ENCODE assay signal across 18 cellular contexts in genomic region chr1:1542766-1543705, GRCh38. TPM values are rescaled to one million over a fixed set of nuclear protein-coding genes. Genes with fewer than 3 reads are reported as not detected.
A peak's percentile ranks its signal among the peaks of the same experiment; 100 is the strongest.
DNase-seq lines count a peak whose midpoint lies in the region; ATAC-seq, FAIRE-seq and TF ChIP-seq lines count a peak whose summit lies in the region.
"Had no signal": no experiment of that assay in that cellular context is flagged by ENCODE, and none has a peak within 500 bp of the region (broad histone marks: within the 10 kb centered on the region; RNA-seq: fewer than 3 reads in every experiment).

No MANE protein-coding gene starts in this region.

- H3K4me1 Mint-ChIP-seq in CD8-positive, alpha-beta T cell (ENCODE audit: low read depth), result peaks cover 6% of the 10 kb centered on the region

- no peak for DNase-seq in CD8-positive, alpha-beta T cell
- DNase-seq in right lobe of liver (peak in 2 of 3 donors; percentile 52 to 70), PC-9 (no peak), H54 (ENCODE audit: insufficient read length, low spot score) (no peak)
- DNase-seq: activated CD4-positive, alpha-beta T cell treated with anti-CD3 and anti-CD28 coated beads for 4 hours; activated naive CD4-positive, alpha-beta T cell treated with anti-CD3 and anti-CD28 coated beads, Interleukin-2, amount 10 ng/mL, durations not matched to agents 7 days and 5 days; CD4-positive, alpha-beta memory T cell; foreskin keratinocyte; NCI-H2081; NCI-H510A treated with DMSO at 0.1 percent for 48 hours; testis had no signal

- POLR2A ChIA-PET in CD8-positive, alpha-beta T cell (lab: Charles Lee), result no interaction called here
- POLR2A ChIA-PET in PC-9 (lab: Charles Lee; ENCODE audit: unreplicated experiment), result no interaction called here

- no peaks in the 10 kb centered on the region for H3K9me2 ChIP-seq in PC-9 (ENCODE audit: insufficient read depth)

- no peak overlapping the region for H3K4me3 ChIP-seq in CD8-positive, alpha-beta T cell (ENCODE audit: low read depth, low read length)
- H3K4me3 ChIP-seq in right lobe of liver (no peak overlapping the region), PC-9 (no peak overlapping the region)
- H3K4me3 ChIP-seq: GM23248, SJSA1, smooth muscle cell, testis had no signal

- intact Hi-C loops in CD8-positive, alpha-beta T cell (cut with DNase I, micrococcal nuclease), result no loop called here
- intact Hi-C loops in right lobe of liver (cut with DNase I) (no loop called here), PC-9 (cut with micrococcal nuclease; ENCODE audit: unreplicated experiment) (no loop called here)

- FAIRE-seq in H54 (lab: Jason Lieb, UNC), result no peak
- FAIRE-seq: colon had no signal

- H3K9me3 ChIP-seq in CD8-positive, alpha-beta T cell (ENCODE audit: low read length), result no peaks in the 10 kb centered on the region
- no peaks in the 10 kb centered on the region for H3K9me3 ChIP-seq in right lobe of liver
- H3K9me3 ChIP-seq in PC-9 (ENCODE audit: insufficient read depth, low read depth), result no peaks in the 10 kb centered on the region
- H3K9me3 ChIP-seq: SJSA1, testis had no signal

- no peaks in the 10 kb centered on the region for H3K79me2 ChIP-seq in PC-9 (ENCODE audit: low read depth)

- ATAC-seq in CD8-positive, alpha-beta T cell, result no peak
- ATAC-seq in right lobe of liver (peak in 3 of 4 donors; percentile 24 to 58 (median 36)), HG03039 (IDR thresholded peaks at IDR 0.05; ENCODE audit: unreplicated experiment) (no peak)
- ATAC-seq: foreskin keratinocyte had no signal

- no TSS peak for BruUV-seq in PC-9 (replicated peaks; lab: Mats Ljungman, UMichigan)

- no peaks in the 10 kb centered on the region for H3K27me3 Mint-ChIP-seq in CD8-positive, alpha-beta T cell (ENCODE audit: low read depth)
- H3K27me3 Mint-ChIP-seq: CD4-positive, alpha-beta memory T cell had no signal

- H3K4me2 ChIP-seq in PC-9, result no peak overlapping the region
- H3K4me2 ChIP-seq: smooth muscle cell had no signal

- H2AFZ ChIP-seq in PC-9, result no peak overlapping the region
- H2AFZ ChIP-seq: GM23248, parathyroid adenoma had no signal

- no peak overlapping the region for H3K27ac Mint-ChIP-seq in CD8-positive, alpha-beta T cell
- H3K27ac Mint-ChIP-seq: activated naive CD4-positive, alpha-beta T cell treated with anti-CD3 and anti-CD28 coated beads, Interleukin-2, amount 10 ng/mL, durations not matched to agents 7 days and 5 days had no signal

- H3F3A ChIP-seq in PC-9 (ENCODE audit: insufficient read depth, low read depth), result peaks cover 38% of the 10 kb centered on the region

- peaks cover 22% of the 10 kb centered on the region; the same call in 1 of the 2 replicates for H4K20me1 ChIP-seq in PC-9 (ENCODE audit: insufficient read depth)

- TF ChIP-seq CTCF in CD8-positive, alpha-beta T cell (IDR thresholded peaks at IDR 0.05), result no peak
- TF ChIP-seq CTCF in VCaP (conservative IDR thresholded peaks at IDR 0.05) (no peak), right lobe of liver (IDR thresholded peaks at IDR 0.05) (no peak), PC-9 (conservative IDR thresholded peaks at IDR 0.05) (no peak)

- no peaks in the 10 kb centered on the region for H3K36me3 ChIP-seq in CD8-positive, alpha-beta T cell (ENCODE audit: insufficient read depth, low read length)
- H3K36me3 ChIP-seq in right lobe of liver, result peaks cover 0 to 18% (median 0%) of the 10 kb centered on the region in 4 donors
- H3K36me3 ChIP-seq in PC-9 (ENCODE audit: low read depth), result peaks cover 3% of the 10 kb centered on the region; the same call in 1 of the 2 replicates

- H3K9me3 Mint-ChIP-seq in CD8-positive, alpha-beta T cell, result no peaks in the 10 kb centered on the region
- H3K9me3 Mint-ChIP-seq: activated naive CD4-positive, alpha-beta T cell treated with anti-CD3 and anti-CD28 coated beads, Interleukin-2, amount 10 ng/mL, durations not matched to agents 7 days and 5 days; CD4-positive, alpha-beta memory T cell had no signal

- 70% methylated on average over 13 of the region's 45 CpGs for WGBS in right lobe of liver (ENCODE audit: insufficient coverage, low coverage, low lambda C conversion rate, missing lambda C conversion rate)

- TF ChIP-seq POLR2A in right lobe of liver (IDR thresholded peaks at IDR 0.05), result no peak
- TF ChIP-seq POLR2A in H54 (IDR thresholded peaks at IDR 0.05; ENCODE audit: low read depth, low read length), result no peak

- no peaks in the 10 kb centered on the region for H3K27me3 ChIP-seq in CD8-positive, alpha-beta T cell (ENCODE audit: insufficient read depth, low read length)
- no peaks in the 10 kb centered on the region for H3K27me3 ChIP-seq in right lobe of liver
- no peaks in the 10 kb centered on the region for H3K27me3 ChIP-seq in PC-9 (ENCODE audit: insufficient read depth, low read depth)
- H3K27me3 ChIP-seq: SJSA1, testis had no signal

- peak overlapping the region; percentile 29 for H3K4me3 Mint-ChIP-seq in CD8-positive, alpha-beta T cell
- H3K4me3 Mint-ChIP-seq: activated naive CD4-positive, alpha-beta T cell treated with anti-CD3 and anti-CD28 coated beads, Interleukin-2, amount 10 ng/mL, durations not matched to agents 7 days and 5 days had no signal

- H3K4me1 ChIP-seq in CD8-positive, alpha-beta T cell (ENCODE audit: insufficient read depth, low read length), result peaks cover 5% of the 10 kb centered on the region
- H3K4me1 ChIP-seq in right lobe of liver (peaks cover 0 to 5% (median 0%) of the 10 kb centered on the region in 4 donors), PC-9 (replicated peaks; ENCODE audit: insufficient read depth) (no peaks in the 10 kb centered on the region)
- H3K4me1 ChIP-seq: foreskin keratinocyte, parathyroid adenoma, SJSA1 had no signal

- peaks cover 5% of the 10 kb centered on the region for H3K36me3 Mint-ChIP-seq in CD8-positive, alpha-beta T cell

- CTCF ChIA-PET in CD8-positive, alpha-beta T cell (lab: Charles Lee), result no interaction called here
- CTCF ChIA-PET in PC-9 (lab: Charles Lee), result no interaction called here

- H3K27ac ChIP-seq in CD8-positive, alpha-beta T cell (ENCODE audit: low read depth, low read length), result no peak overlapping the region
- H3K27ac ChIP-seq in VCaP, result peak overlapping the region; percentile 83
- H3K27ac ChIP-seq in right lobe of liver, result no peak overlapping the region
- H3K27ac ChIP-seq in PC-9, result no peak overlapping the region
- H3K27ac ChIP-seq: foreskin keratinocyte, GM23248, parathyroid adenoma, SJSA1, testis had no signal

RNA-seq across cellular contexts. Expression of gene TMEM240, which starts 2.6 kb away (rescaled TPM):
- total RNA-seq in CD8-positive, alpha-beta T cell, result 1 to 10 TPM; 1.0 to 1.3 TPM
- total RNA-seq in right lobe of liver, result under 1 TPM in 1 of 6 experiments, not detected in 5; 0.40 TPM
- 4.4 and 8.3 TPM in 2 replicates for total RNA-seq in PC-9 (2021)

RNA-seq across cellular contexts. Expression of gene ATAD3A, which starts 31.1 kb away (rescaled TPM):
- total RNA-seq in CD8-positive, alpha-beta T cell, result 10 to 100 TPM; 27.0 to 29.6 TPM
- total RNA-seq in right lobe of liver (10 to 100 TPM; 10.8 to 31.7 (median 13.1) TPM), PC-9 (2021) (36.6 and 43.6 TPM in 2 replicates)

RNA-seq across cellular contexts. Expression of gene SSU72, which starts 31.6 kb away (rescaled TPM):
- 10 to 100 TPM; 86.8 to 87.9 TPM for total RNA-seq in CD8-positive, alpha-beta T cell
- 10 to 100 TPM; 46.6 to 72.6 (median 63.8) TPM for total RNA-seq in right lobe of liver
- 139 and 145 TPM in 2 replicates for total RNA-seq in PC-9 (2021)

RNA-seq across cellular contexts. Expression of gene FNDC10, which starts 56.9 kb away (rescaled TPM):
- 1 to 10 TPM; 1.1 to 1.6 TPM for total RNA-seq in CD8-positive, alpha-beta T cell
- total RNA-seq in right lobe of liver (1 to 10 TPM in 1 of 6 experiments, under 1 TPM in 5; 0.09 to 1.6 (median 0.46) TPM), PC-9 (2021) (5.4 and 7.8 TPM in 2 replicates)

Comparison
In these comparisons a context has a peak if more than half of its experiments do, and no peak if none do; other contexts are left out.
1. ATAC-seq: peak in right lobe of liver (3 of 4); none in CD8-positive, alpha-beta T cell (single experiment) and HG03039 (single experiment).
2. DNase-seq: peak in right lobe of liver (2 of 3); none in CD8-positive, alpha-beta T cell (0 of 7), PC-9 (0 of 2) and H54 (single experiment).